Comparison of ENCODE assay signal across 8 cellular contexts in the genomic region with DNA sequence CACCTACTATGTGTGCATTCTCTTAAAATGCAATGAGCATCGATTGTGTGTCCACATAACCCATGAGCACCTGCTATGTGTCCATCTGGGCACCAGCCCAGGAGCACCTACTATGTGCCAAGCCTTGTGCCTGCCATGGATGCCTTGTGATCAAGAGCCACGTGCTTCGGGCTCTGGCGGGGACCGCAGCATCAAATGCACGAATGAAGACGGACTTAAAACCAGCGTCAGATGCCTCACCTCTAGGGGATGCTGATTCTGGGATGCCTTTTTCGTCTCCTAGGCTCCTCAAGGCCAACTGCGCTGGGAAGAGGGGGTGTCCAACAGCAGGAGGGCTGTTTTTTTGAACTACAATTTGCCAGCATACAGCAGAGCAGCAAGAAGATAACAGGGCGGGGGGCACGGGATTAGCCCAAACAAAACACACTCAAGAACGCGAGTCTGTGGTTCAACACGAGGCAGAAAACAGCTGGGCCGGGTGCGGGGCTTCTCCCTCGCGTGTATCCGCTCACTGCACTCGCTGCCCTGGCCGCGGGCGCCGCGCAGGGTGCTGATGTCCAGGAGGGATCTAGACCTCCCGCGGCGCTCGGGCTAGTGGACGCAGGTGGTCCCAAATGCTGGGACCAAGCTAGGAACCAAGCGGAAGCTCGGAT. TPM values are rescaled to one million over a fixed set of nuclear protein-coding genes. Genes with fewer than 3 reads are reported as not detected.
DNase-seq lines count a peak whose midpoint lies in the region; ATAC-seq and TF ChIP-seq lines count a peak whose summit lies in the region.

No MANE protein-coding gene starts in this region.

- POLR2A ChIA-PET in RWPE1 (lab: Yijun Ruan, JAX; ENCODE audit: low non-redundant PET), result no interaction called here

- H3K4me3 ChIP-seq in choroid plexus epithelial cell (ENCODE audit: low read depth, low read length) (peak overlapping the region; percentile 64), mesodermal cell (ENCODE audit: extremely low read depth, insufficient read depth, low read length, poor library complexity, severe bottlenecking) (peak overlapping the region; percentile 52), aorta (ENCODE audit: low read length in 2 of 2) (peak overlapping the region; percentile 52 to 88)

- peak overlapping the region; percentile 88 for H3K27ac Mint-ChIP-seq in stimulated activated naive CD8-positive, alpha-beta T cell treated with anti-CD3 and anti-CD28 coated beads, Interleukin-15, Interleukin-2, amounts not matched to agents 100 ng/mL and 50 ng/mL, for 24 hours

- H3K36me3 ChIP-seq in mesodermal cell (ENCODE audit: control insufficient read depth, insufficient read depth, low read length) (no peaks in the 10 kb centered on the region), aorta (ENCODE audit: control insufficient read depth in 1 of 2, insufficient read depth in 2 of 2, low read length in 1 of 2) (no peaks in the 10 kb centered on the region)

- in situ Hi-C loops in GM13976 (cut with MboI; ENCODE audit: low sequenced_read_pairs, unreplicated experiment), result no loop called here

- no peaks in the 10 kb centered on the region for H3K36me3 Mint-ChIP-seq in stimulated activated naive CD8-positive, alpha-beta T cell treated with anti-CD3 and anti-CD28 coated beads, Interleukin-15, Interleukin-2, amounts not matched to agents 100 ng/mL and 50 ng/mL, for 24 hours (ENCODE audit: low read depth)

- peaks cover 14% of the 10 kb centered on the region for H3K27me3 Mint-ChIP-seq in stimulated activated naive CD8-positive, alpha-beta T cell treated with anti-CD3 and anti-CD28 coated beads, Interleukin-15, Interleukin-2, amounts not matched to agents 100 ng/mL and 50 ng/mL, for 24 hours

- H3K4me1 ChIP-seq in mesodermal cell (ENCODE audit: control insufficient read depth, insufficient read depth, low read length, poor library complexity, severe bottlenecking) (peaks cover 37% of the 10 kb centered on the region), aorta (ENCODE audit: control insufficient read depth in 1 of 2, insufficient read depth in 2 of 2, low read length in 2 of 2) (no peaks in the 10 kb centered on the region)

- no peaks in the 10 kb centered on the region for H3K27me3 ChIP-seq in aorta (ENCODE audit: control insufficient read depth in 1 of 2, insufficient read depth in 2 of 2, low read length in 1 of 2)

- H3K9me3 ChIP-seq in mesodermal cell (ENCODE audit: control insufficient read depth, low read length) (no peaks in the 10 kb centered on the region), aorta (ENCODE audit: control insufficient read depth, low read length) (no peaks in the 10 kb centered on the region)

- 3 to 5% methylated on average over 28 to 31 of the region's 33 CpGs for WGBS in mesodermal cell (ENCODE audit: insufficient coverage in 2 of 2), 2 experiments
- 2 to 3% methylated on average over 33 of the region's 33 CpGs for WGBS in aorta, 2 donors

- no peak for DNase-seq in stimulated activated naive CD8-positive, alpha-beta T cell treated with anti-CD3 and anti-CD28 coated beads, Interleukin-15, Interleukin-2, amounts not matched to agents 100 U/mL and 50 U/mL, for 24 hours
- DNase-seq in RWPE1 (ENCODE audit: low spot score) (no peak), choroid plexus epithelial cell (ENCODE audit: low read depth) (peak; percentile 46), aorta (peak in 1 of 2 donors; percentile 66), GM13976 (ENCODE audit: low spot score) (no peak), epidermal melanocyte (ENCODE audit: insufficient read length, low spot score) (no peak)

- intact Hi-C loops in aorta (cut with DNase I), result loop anchor here in 1 of 2 donors (5.0 to 10.0 kb wide), 2 partner anchors 58 to 360 kb away; partner anchors contain the start of gene VASN

- CTCF ChIA-PET in RWPE1 (lab: Yijun Ruan, JAX), result no interaction called here

- peak overlapping the region; percentile 81 for H3K4me3 Mint-ChIP-seq in stimulated activated naive CD8-positive, alpha-beta T cell treated with anti-CD3 and anti-CD28 coated beads, Interleukin-15, Interleukin-2, amounts not matched to agents 100 ng/mL and 50 ng/mL, for 24 hours

- H3K27ac ChIP-seq in RWPE1 (peak overlapping the region; percentile 97), mesodermal cell (ENCODE audit: low read depth, low read length, severe bottlenecking) (no peak overlapping the region), aorta (ENCODE audit: low read depth in 1 of 2, low read length in 2 of 2) (peak overlapping the region in 1 of 2 donors; percentile 83)

- no peak for ATAC-seq in stimulated activated naive CD8-positive, alpha-beta T cell treated with anti-CD3 and anti-CD28 coated beads, Interleukin-15, Interleukin-2, amounts not matched to agents 100 U/mL and 50 U/mL, for 24 hours
- ATAC-seq in aorta (ENCODE audit: low FRiP score), result no peak

- TF ChIP-seq CTCF in RWPE1 (conservative IDR thresholded peaks at IDR 0.05; ENCODE audit: low read depth), result no peak; the same call in 1 of the 2 replicates
- TF ChIP-seq CTCF in choroid plexus epithelial cell (conservative IDR thresholded peaks at IDR 0.05; ENCODE audit: low read depth, low read length), result peak; percentile 30
- TF ChIP-seq CTCF in GM13976 (IDR thresholded peaks at IDR 0.05; ENCODE audit: borderline replicate concordance, control extremely low read depth, extremely low read depth, insufficient read depth, missing control alignments), result no peak

- H3K9me3 Mint-ChIP-seq in stimulated activated naive CD8-positive, alpha-beta T cell treated with anti-CD3 and anti-CD28 coated beads, Interleukin-15, Interleukin-2, amounts not matched to agents 100 ng/mL and 50 ng/mL, for 24 hours, result no peaks in the 10 kb centered on the region

- peaks cover 17% of the 10 kb centered on the region for H3K4me1 Mint-ChIP-seq in stimulated activated naive CD8-positive, alpha-beta T cell treated with anti-CD3 and anti-CD28 coated beads, Interleukin-15, Interleukin-2, amounts not matched to agents 100 ng/mL and 50 ng/mL, for 24 hours (ENCODE audit: low read depth)

RNA-seq across cellular contexts. Expression of gene GLIS2, which starts 1.2 kb away (rescaled TPM):
- 10.1 TPM for polyA plus RNA-seq in mesodermal cell (2013, experiment 1 of 2)
- 8.9 TPM for polyA plus RNA-seq in mesodermal cell (2013, experiment 2 of 2)
- 10 to 100 TPM; 37.3 to 72.6 TPM for total RNA-seq in aorta
- polyA plus RNA-seq in aorta, result 10 to 100 TPM; 12.3 to 21.3 TPM

RNA-seq across cellular contexts. Expression of gene PAM16, which starts 36.5 kb away (rescaled TPM):
- 60.5 TPM for polyA plus RNA-seq in mesodermal cell (2013, experiment 1 of 2)
- polyA plus RNA-seq in mesodermal cell (2013, experiment 2 of 2), result 42.8 TPM
- total RNA-seq in aorta, result 10 to 100 TPM; 23.6 to 25.5 TPM
- polyA plus RNA-seq in aorta, result 10 to 100 TPM; 41.7 to 65.2 TPM

RNA-seq across cellular contexts. Expression of gene TFAP4, which starts 41.8 kb away (rescaled TPM):
- polyA plus RNA-seq in mesodermal cell (2013, experiment 1 of 2), result 10.8 TPM
- 8.5 TPM for polyA plus RNA-seq in mesodermal cell (2013, experiment 2 of 2)
- total RNA-seq in aorta, result 1 to 10 TPM; 3.8 to 8.0 TPM
- 1 to 10 TPM; 1.0 to 2.9 TPM for polyA plus RNA-seq in aorta

RNA-seq across cellular contexts. Expression of gene VASN, which starts 57.0 kb away (rescaled TPM):
- 29.4 TPM for polyA plus RNA-seq in mesodermal cell (2013, experiment 1 of 2)
- polyA plus RNA-seq in mesodermal cell (2013, experiment 2 of 2), result 26.3 TPM
- total RNA-seq in aorta, result 100 to 1,000 TPM in 1 of 2 donors, 10 to 100 TPM in 1; 67.0 to 120 TPM
- 10 to 100 TPM; 21.7 to 51.3 TPM for polyA plus RNA-seq in aorta
